ENCODE assay signal across 30 cellular contexts in genomic region chr10:114053946-114054345, GRCh38. TPM values are rescaled to one million over a fixed set of nuclear protein-coding genes. Genes with fewer than 3 reads are reported as not detected.
"Had no signal": no experiment of that assay in that cellular context is flagged by ENCODE, and none has a peak within 500 bp of the region (broad histone marks: within the 10 kb centered on the region; RNA-seq: fewer than 3 reads in every experiment).

No MANE protein-coding gene starts in this region.

- H3K9me3 ChIP-seq: suprapubic skin, tibial nerve had no signal

- H3K27ac ChIP-seq: brain microvascular endothelial cell, foreskin keratinocyte, hepatocyte, neural progenitor cell, suprapubic skin, tibial nerve, WERI-Rb-1 had no signal

- H3K4me1 ChIP-seq: foreskin keratinocyte, neural progenitor cell had no signal

- H3K4me2 ChIP-seq: hepatocyte, neural progenitor cell had no signal

- H3K4me3 ChIP-seq: hepatocyte, neural progenitor cell, suprapubic skin, tibial nerve had no signal

- H3K9ac ChIP-seq: neural progenitor cell had no signal

- ATAC-seq: activated CD8-positive, alpha-beta memory T cell treated with anti-CD3 and anti-CD28 coated beads, Interleukin-2, amount 10 ng/mL, durations not matched to agents 7 days and 5 days; activated CD8-positive, alpha-beta T cell treated with anti-CD3 and anti-CD28 coated beads for 36 hours; activated naive CD8-positive, alpha-beta T cell treated with anti-CD3 and anti-CD28 coated beads, Interleukin-2, amount 50 U/mL, for 24 hours; foreskin keratinocyte; left ventricle myocardium superior; naive thymus-derived CD8-positive, alpha-beta T cell; sciatic nerve; stimulated activated effector memory CD8-positive, alpha-beta T cell treated with anti-CD3 and anti-CD28 coated beads, Interleukin-12 subunit alpha, Interleukin-12 subunit beta, amount 100 ng/mL, for 72 hours; stimulated activated naive CD8-positive, alpha-beta T cell treated with anti-CD3 and anti-CD28 coated beads, Interleukin-15, amount 100 ng/mL, for 72 hours had no signal

- FAIRE-seq: small intestine, TTC549, urothelium cell line had no signal

- H3K27me3 ChIP-seq: brain microvascular endothelial cell had no signal

- H3K79me2 ChIP-seq: hepatocyte had no signal

- DNase-seq: activated CD4-positive, alpha-beta T cell treated with anti-CD3 and anti-CD28 coated beads, Interleukin-2, amount 10 ng/mL, durations not matched to agents 7 days and 5 days; activated CD4-positive, CD25-positive, alpha-beta regulatory T cell treated with anti-CD3 and anti-CD28 coated beads, Interleukin-2, amount 50 U/mL, for 72 hours; activated CD8-positive, alpha-beta memory T cell treated with anti-CD3 and anti-CD28 coated beads, Interleukin-2, amount 10 ng/mL, durations not matched to agents 7 days and 5 days; activated CD8-positive, alpha-beta T cell treated with anti-CD3 and anti-CD28 coated beads for 36 hours; activated effector memory CD4-positive, alpha-beta T cell treated with anti-CD3 and anti-CD28 coated beads, Interleukin-2, amount 50 U/mL, for 16 hours; activated naive CD4-positive, alpha-beta T cell treated with anti-CD3 and anti-CD28 coated beads, Interleukin-2, amount 50 U/mL, for 16 hours; activated naive CD8-positive, alpha-beta T cell treated with anti-CD3 and anti-CD28 coated beads, Interleukin-2, amount 50 U/mL, for 24 hours; activated T-cell treated with anti-CD3 and anti-CD28 coated beads for 4 hours; aorta; brain microvascular endothelial cell; caudate nucleus; effector memory CD4-positive, alpha-beta T cell; foreskin keratinocyte; glutamatergic neuron; immature natural killer cell; left ventricle myocardium superior; mammary epithelial cell; naive thymus-derived CD8-positive, alpha-beta T cell; small intestine; stimulated activated CD4-positive, alpha-beta T cell treated with anti-CD3 and anti-CD28 coated beads, Interleukin-2, amount 100 ng/mL, for 24 hours; stimulated activated naive CD8-positive, alpha-beta T cell treated with anti-CD3 and anti-CD28 coated beads, Interleukin-15, amount 100 ng/mL, for 72 hours; WERI-Rb-1 had no signal

- H2AFZ ChIP-seq: hepatocyte, neural progenitor cell had no signal

- H3K36me3 ChIP-seq: brain microvascular endothelial cell, neural progenitor cell, suprapubic skin, tibial nerve, WERI-Rb-1 had no signal

RNA-seq across cellular contexts. Expression of gene ADRB1, which starts 10.3 kb away (rescaled TPM):
- total RNA-seq: activated CD4-positive, alpha-beta T cell treated with anti-CD3 and anti-CD28 coated beads, Interleukin-2, amount 10 ng/mL, durations not matched to agents 7 days and 5 days; naive thymus-derived CD8-positive, alpha-beta T cell had no signal
- polyA plus RNA-seq: aorta had no signal
